In the genomic region with DNA sequence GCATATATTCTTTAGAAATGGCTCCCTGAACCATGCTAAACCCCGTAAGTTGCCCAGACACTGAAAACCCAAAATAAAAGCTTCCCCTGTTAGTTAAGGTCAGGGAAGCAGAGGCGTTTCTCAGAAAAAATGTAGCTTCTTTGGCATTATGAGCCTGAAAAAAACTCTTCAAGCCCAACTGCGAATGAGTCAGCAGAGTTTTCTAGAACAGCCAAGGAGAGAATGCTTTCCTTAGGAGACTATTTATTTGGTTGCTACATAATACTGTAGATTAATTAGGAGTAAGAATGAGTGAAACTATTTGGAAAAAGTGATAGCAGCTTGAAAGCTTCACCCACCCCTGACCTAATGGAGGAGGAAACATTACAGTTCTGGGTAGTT, we compare ENCODE assay signal across 13 cellular contexts. TPM values are rescaled to one million over a fixed set of nuclear protein-coding genes. Genes with fewer than 3 reads are reported as not detected.
DNase-seq lines count a peak whose midpoint lies in the region; ATAC-seq, FAIRE-seq and TF ChIP-seq lines count a peak whose summit lies in the region.
"Had no signal": no experiment of that assay in that cellular context is flagged by ENCODE, and none has a peak within 500 bp of the region (broad histone marks: within the 10 kb centered on the region; RNA-seq: fewer than 3 reads in every experiment).

No MANE protein-coding gene starts in this region.

- POLR2A ChIA-PET in A549 (lab: Yijun Ruan, JAX): no interaction called here

- DNase-seq in A549 (ENCODE audit: low read depth in 1 of 2, low spot score in 1 of 2) (no peak), M059J (ENCODE audit: low read depth) (peak; percentile 89), epithelial cell of esophagus (ENCODE audit: low read depth) (peak; percentile 31), lower lobe of right lung (no peak), NCI-H2171 (lab: John Stamatoyannopoulos, UW) (no peak), DMS79 treated with DMSO at 0.1 percent for 48 hours (lab: John Stamatoyannopoulos, UW) (no peak)
- no peak for DNase-seq in effector CD4-positive, alpha-beta T cell
- DNase-seq: activated gamma-delta T cell; CD4-positive, CD25-positive, alpha-beta regulatory T cell; sigmoid colon had no signal

- no peak for TF ChIP-seq CTCF in A549 (IDR thresholded peaks at IDR 0.05)
- no peak for TF ChIP-seq CTCF in epithelial cell of esophagus (IDR thresholded peaks at IDR 0.05; ENCODE audit: insufficient read depth, low read depth, low read length, missing control alignments)
- TF ChIP-seq CTCF in lower lobe of right lung (IDR thresholded peaks at IDR 0.05): no peak

- H3K9me3 ChIP-seq in A549 (no peaks in the 10 kb centered on the region), lower lobe of right lung (no peaks in the 10 kb centered on the region)
- H3K9me3 ChIP-seq: sigmoid colon had no signal

- no peak for TF ChIP-seq EP300 in A549 (IDR thresholded peaks at IDR 0.05)

- intact Hi-C loops in lower lobe of right lung (cut with DNase I): no loop called here

- peaks cover 9% of the 10 kb centered on the region; the same call in 2 of the 3 replicates for H3K4me1 ChIP-seq in A549
- H3K4me1 ChIP-seq in lower lobe of right lung: no peaks in the 10 kb centered on the region
- H3K4me1 ChIP-seq: sigmoid colon had no signal

- TF ChIP-seq RAD21 in A549 (conservative IDR thresholded peaks at IDR 0.05 in 1 of 2, IDR thresholded peaks at IDR 0.05 in 1 of 2): no peak

- H3K27ac ChIP-seq in A549 (peak overlapping the region in 1 of 2 experiments; percentile 35; a peak in 2 of 6 replicates), lower lobe of right lung (peak overlapping the region; percentile 53)

- 71% methylated on average over 3 of the region's 3 CpGs for WGBS in A549 (ENCODE audit: missing lambda C conversion rate)

- no peaks in the 10 kb centered on the region for H3K27me3 ChIP-seq in lower lobe of right lung (ENCODE audit: low read depth)
- H3K27me3 ChIP-seq: sigmoid colon had no signal

- FAIRE-seq in A549 (lab: Jason Lieb, UNC): peak; percentile 73
- FAIRE-seq: TTC549 had no signal

- CTCF ChIA-PET in A549 (lab: Yijun Ruan, JAX): no interaction called here

- H3K4me2 ChIP-seq in A549: no peak overlapping the region

- H3K36me3 ChIP-seq in lower lobe of right lung: no peaks in the 10 kb centered on the region
- H3K36me3 ChIP-seq: sigmoid colon had no signal

- ATAC-seq in A549 (no peak), lower lobe of right lung (peak in 1 of 2 donors; percentile 64), HG03460 (IDR thresholded peaks at IDR 0.05; ENCODE audit: unreplicated experiment) (no peak)

- no peak overlapping the region for H3K4me3 ChIP-seq in A549
- no peak overlapping the region for H3K4me3 ChIP-seq in epithelial cell of esophagus (ENCODE audit: low read length)
- H3K4me3 ChIP-seq in lower lobe of right lung: no peak overlapping the region
- H3K4me3 ChIP-seq: sigmoid colon had no signal

- TF ChIP-seq POLR2A in A549 (IDR thresholded peaks at IDR 0.05; ENCODE audit: low read length): no peak

TF ChIP-seq in A549, 52 proteins besides CTCF, POLR2A, EP300 and RAD21:
- no peak for TF ChIP-seq FOSL2 (IDR thresholded peaks at IDR 0.05)
- TF ChIP-seq FOSL2 (CRISPR knock-in tag; IDR thresholded peaks at IDR 0.05): no peak
- no peak for TF ChIP-seq JUNB (IDR thresholded peaks at IDR 0.05)
- no peak for TF ChIP-seq RFX5 (IDR thresholded peaks at IDR 0.05)
- no peak for TF ChIP-seq KDM1A (IDR thresholded peaks at IDR 0.05; ENCODE audit: low read depth)
- no peak for TF ChIP-seq NR3C1 (IDR thresholded peaks at IDR 0.05)
- no peak for TF ChIP-seq ESRRA (IDR thresholded peaks at IDR 0.05; ENCODE audit: borderline replicate concordance, low read length)
- TF ChIP-seq HOXB5 (CRISPR knock-in tag; IDR thresholded peaks at IDR 0.05): no peak
- no peak for TF ChIP-seq NFE2L2 (conservative IDR thresholded peaks at IDR 0.05; ENCODE audit: low read length)
- no peak for TF ChIP-seq BHLHE40 (IDR thresholded peaks at IDR 0.05; ENCODE audit: low read depth, low read length)
- no peak for TF ChIP-seq POLR2AphosphoS2 (conservative IDR thresholded peaks at IDR 0.05; ENCODE audit: low read length)
- no peak for TF ChIP-seq CEBPB (IDR thresholded peaks at IDR 0.05)
- TF ChIP-seq, protein P1, sequence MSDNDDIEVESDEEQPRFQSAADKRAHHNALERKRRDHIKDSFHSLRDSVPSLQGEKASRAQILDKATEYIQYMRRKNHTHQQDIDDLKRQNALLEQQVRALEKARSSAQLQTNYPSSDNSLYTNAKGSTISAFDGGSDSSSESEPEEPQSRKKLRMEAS (IDR thresholded peaks at IDR 0.05): no peak
- TF ChIP-seq, protein P2, sequence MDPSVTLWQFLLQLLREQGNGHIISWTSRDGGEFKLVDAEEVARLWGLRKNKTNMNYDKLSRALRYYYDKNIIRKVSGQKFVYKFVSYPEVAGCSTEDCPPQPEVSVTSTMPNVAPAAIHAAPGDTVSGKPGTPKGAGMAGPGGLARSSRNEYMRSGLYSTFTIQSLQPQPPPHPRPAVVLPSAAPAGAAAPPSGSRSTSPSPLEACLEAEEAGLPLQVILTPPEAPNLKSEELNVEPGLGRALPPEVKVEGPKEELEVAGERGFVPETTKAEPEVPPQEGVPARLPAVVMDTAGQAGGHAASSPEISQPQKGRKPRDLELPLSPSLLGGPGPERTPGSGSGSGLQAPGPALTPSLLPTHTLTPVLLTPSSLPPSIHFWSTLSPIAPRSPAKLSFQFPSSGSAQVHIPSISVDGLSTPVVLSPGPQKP (IDR thresholded peaks at IDR 0.05; ENCODE audit: low read depth, low read length): no peak
- TF ChIP-seq RCOR1 (IDR thresholded peaks at IDR 0.05; ENCODE audit: low read depth, low read length): no peak
- TF ChIP-seq ZFP36 (IDR thresholded peaks at IDR 0.05; ENCODE audit: borderline replicate concordance, partially characterized antibody): no peak
- no peak for TF ChIP-seq MAFK (IDR thresholded peaks at IDR 0.05; ENCODE audit: partially characterized antibody)
- TF ChIP-seq EHF (CRISPR knock-in tag; IDR thresholded peaks at IDR 0.05): no peak

RNA-seq across cellular contexts. Expression of a gene that starts 53.9 kb away (rescaled TPM):
- polyA plus RNA-seq in A549 (2011; rRNA removed) (not detected in 2 replicates), A549 (2017; fragmentation: RNase III; extraction: RNeasy Plus Mini Kit Qiagen cat#74134 plus additional on column Dnase treatment) (not detected in 3 replicates)
- not detected in 2 replicates for polyA plus RNA-seq in A549 (2012; cell fraction: cytosol; rRNA removed)
- polyA plus RNA-seq in A549 (2012; cell fraction: nucleus; rRNA removed): not detected in 2 replicates
- not detected in 2 replicates for polyA minus RNA-seq in A549 (2011; rRNA and poly(A)+ RNA removed)
- not detected in 2 replicates for total RNA-seq in M059J (2014; rRNA removed; shearing (Covaris generic))
- not detected for total RNA-seq in lower lobe of right lung
- total RNA-seq: CD4-positive, CD25-positive, alpha-beta regulatory T cell; liver; sigmoid colon had no signal
- polyA plus RNA-seq: CD4-positive, CD25-positive, alpha-beta regulatory T cell; liver; sigmoid colon had no signal

Comparison
In these comparisons a context has a peak if more than half of its experiments do, and no peak if none do; other contexts are left out.
1. DNase-seq: peak in M059J (single experiment) and epithelial cell of esophagus (single experiment); none in A549 (0 of 2), lower lobe of right lung (single experiment), effector CD4-positive, alpha-beta T cell (single experiment), NCI-H2171 (single experiment) and DMS79 treated with DMSO at 0.1 percent for 48 hours (single experiment).